ENCODE assay signal across 1 cellular context in the genomic region with DNA sequence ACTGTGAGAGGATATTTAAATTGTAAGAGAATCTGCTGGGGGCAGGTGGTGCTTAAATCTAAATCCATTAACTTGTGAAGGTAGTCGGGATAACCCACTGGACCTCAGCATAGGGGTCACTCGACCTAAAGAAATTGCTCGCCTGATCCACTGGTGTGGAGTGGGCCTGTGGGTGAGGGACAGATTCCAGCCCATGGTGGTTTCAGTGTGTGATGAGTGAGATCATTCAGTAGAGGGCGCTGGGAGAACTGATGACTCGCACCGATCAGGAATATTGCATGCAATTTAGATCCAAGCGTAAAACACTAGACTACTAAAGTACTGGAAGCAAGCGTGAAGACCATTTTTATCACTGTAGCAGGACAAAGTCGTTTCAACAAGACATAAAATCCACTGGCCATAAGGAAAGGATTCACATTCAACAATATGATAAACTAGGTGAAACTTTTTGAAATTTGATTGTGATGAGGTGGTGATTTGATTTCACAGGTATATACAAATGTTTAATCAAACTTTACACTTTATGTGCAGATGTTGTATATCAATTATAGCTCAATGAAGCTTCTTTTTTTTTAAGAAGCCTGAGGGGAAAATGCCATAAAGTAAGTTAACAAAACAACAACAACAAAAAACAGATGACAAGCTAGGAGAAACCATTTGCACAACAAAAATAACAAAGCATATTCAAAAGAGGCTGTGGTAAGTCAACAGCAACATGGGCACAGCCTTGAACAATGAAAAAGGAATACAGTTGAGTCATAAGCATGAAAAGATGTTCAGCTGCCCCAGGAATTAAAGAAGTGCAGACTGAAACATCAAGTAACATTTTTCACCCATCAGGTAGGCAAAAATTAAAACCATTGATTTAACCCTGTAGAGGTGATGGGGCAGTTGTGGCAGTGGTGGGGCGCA.
TF ChIP-seq lines count a peak whose summit lies in the region.

No MANE protein-coding gene starts in this region.

TF ChIP-seq in HEK293, 187 proteins besides CTCF, POLR2A, EP300 and RAD21 (continued from another document):
- TF ChIP-seq, protein P1, sequence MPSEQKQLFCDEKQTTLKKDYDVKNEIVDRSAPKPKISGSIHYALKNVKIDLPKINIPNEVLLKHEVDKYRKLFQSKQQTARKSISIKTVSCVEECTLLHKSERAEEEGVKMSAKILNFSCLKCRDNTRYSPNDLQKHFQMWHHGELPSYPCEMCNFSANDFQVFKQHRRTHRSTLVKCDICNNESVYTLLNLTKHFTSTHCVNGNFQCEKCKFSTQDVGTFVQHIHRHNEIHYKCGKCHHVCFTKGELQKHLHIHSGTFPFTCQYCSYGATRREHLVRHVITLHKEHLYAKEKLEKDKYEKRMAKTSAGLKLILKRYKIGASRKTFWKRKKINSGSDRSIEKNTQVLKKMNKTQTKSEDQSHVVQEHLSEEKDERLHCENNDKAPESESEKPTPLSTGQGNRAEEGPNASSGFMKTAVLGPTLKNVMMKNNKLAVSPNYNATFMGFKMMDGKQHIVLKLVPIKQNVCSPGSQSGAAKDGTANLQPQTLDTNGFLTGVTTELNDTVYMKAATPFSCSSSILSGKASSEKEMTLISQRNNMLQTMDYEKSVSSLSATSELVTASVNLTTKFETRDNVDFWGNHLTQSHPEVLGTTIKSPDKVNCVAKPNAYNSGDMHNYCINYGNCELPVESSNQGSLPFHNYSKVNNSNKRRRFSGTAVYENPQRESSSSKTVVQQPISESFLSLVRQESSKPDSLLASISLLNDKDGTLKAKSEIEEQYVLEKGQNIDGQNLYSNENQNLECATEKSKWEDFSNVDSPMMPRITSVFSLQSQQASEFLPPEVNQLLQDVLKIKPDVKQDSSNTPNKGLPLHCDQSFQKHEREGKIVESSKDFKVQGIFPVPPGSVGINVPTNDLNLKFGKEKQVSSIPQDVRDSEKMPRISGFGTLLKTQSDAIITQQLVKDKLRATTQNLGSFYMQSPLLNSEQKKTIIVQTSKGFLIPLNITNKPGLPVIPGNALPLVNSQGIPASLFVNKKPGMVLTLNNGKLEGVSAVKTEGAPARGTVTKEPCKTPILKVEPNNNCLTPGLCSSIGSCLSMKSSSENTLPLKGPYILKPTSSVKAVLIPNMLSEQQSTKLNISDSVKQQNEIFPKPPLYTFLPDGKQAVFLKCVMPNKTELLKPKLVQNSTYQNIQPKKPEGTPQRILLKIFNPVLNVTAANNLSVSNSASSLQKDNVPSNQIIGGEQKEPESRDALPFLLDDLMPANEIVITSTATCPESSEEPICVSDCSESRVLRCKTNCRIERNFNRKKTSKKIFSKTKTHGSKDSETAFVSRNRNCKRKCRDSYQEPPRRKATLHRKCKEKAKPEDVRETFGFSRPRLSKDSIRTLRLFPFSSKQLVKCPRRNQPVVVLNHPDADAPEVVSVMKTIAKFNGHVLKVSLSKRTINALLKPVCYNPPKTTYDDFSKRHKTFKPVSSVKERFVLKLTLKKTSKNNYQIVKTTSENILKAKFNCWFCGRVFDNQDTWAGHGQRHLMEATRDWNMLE (tag by site-specific recombination; conservative IDR thresholded peaks at IDR 0.05; ENCODE audit: low read depth) = no peak
- TF ChIP-seq ZSCAN30 (tag by site-specific recombination; IDR thresholded peaks at IDR 0.05) (peak; percentile 61; the same call in 1 of the 2 replicates), ZNF2 (tag by site-specific recombination; IDR thresholded peaks at IDR 0.05) (peak; percentile 66; the same call in 1 of the 2 replicates), ZSCAN16 (tag by site-specific recombination; IDR thresholded peaks at IDR 0.05) (no peak), KLF16 (tag by site-specific recombination; IDR thresholded peaks at IDR 0.05) (no peak), ZBTB17 (tag by site-specific recombination; IDR thresholded peaks at IDR 0.05) (peak; percentile 35; the same call in 1 of the 2 replicates), IKZF3 (tag by site-specific recombination; IDR thresholded peaks at IDR 0.05) (0 out of 2 replicates have a peak, but pooled peaks have one; percentile 15), ZNF654 (tag by site-specific recombination; IDR thresholded peaks at IDR 0.05; ENCODE audit: low read depth) (peak; percentile 75), ZXDB (tag by site-specific recombination; IDR thresholded peaks at IDR 0.05) (no peak)
- TF ChIP-seq, protein P2, sequence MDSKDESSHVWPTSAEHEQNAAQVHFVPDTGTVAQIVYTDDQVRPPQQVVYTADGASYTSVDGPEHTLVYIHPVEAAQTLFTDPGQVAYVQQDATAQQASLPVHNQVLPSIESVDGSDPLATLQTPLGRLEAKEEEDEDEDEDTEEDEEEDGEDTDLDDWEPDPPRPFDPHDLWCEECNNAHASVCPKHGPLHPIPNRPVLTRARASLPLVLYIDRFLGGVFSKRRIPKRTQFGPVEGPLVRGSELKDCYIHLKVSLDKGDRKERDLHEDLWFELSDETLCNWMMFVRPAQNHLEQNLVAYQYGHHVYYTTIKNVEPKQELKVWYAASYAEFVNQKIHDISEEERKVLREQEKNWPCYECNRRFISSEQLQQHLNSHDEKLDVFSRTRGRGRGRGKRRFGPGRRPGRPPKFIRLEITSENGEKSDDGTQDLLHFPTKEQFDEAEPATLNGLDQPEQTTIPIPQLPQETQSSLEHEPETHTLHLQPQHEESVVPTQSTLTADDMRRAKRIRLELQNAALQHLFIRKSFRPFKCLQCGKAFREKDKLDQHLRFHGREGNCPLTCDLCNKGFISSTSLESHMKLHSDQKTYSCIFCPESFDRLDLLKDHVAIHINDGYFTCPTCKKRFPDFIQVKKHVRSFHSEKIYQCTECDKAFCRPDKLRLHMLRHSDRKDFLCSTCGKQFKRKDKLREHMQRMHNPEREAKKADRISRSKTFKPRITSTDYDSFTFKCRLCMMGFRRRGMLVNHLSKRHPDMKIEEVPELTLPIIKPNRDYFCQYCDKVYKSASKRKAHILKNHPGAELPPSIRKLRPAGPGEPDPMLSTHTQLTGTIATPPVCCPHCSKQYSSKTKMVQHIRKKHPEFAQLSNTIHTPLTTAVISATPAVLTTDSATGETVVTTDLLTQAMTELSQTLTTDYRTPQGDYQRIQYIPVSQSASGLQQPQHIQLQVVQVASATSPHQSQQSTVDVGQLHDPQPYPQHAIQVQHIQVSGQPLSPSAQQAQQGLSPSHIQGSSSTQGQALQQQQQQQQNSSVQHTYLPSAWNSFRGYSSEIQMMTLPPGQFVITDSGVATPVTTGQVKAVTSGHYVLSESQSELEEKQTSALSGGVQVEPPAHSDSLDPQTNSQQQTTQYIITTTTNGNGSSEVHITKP (tag by site-specific recombination; IDR thresholded peaks at IDR 0.05) = peak; percentile 62
